Comparison of ENCODE assay signal across 29 cellular contexts in the genomic region with DNA sequence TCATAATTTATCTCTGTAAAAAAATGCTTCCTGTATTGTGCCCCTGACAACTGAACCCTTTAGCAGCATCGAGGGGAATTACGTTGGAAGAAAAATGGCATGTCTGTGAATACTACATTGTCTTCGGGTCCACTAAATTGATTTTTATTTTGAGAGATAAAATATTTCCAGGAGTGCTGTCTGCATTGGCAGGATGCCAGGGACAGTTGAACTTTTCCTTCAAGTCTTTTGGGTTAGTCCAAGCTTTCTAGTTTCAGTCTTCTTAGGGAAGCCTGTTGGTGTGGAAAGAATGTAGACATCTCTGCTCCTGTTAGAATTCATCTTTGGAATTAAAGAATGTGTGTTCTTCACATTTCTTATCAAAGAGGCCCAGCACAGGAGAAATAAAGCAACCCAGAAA.
"Had no signal": no experiment of that assay in that cellular context is flagged by ENCODE, and none has a peak within 500 bp of the region (broad histone marks: within the 10 kb centered on the region; RNA-seq: fewer than 3 reads in every experiment).

No MANE protein-coding gene starts in this region.

- DNase-seq: natural killer cell; occipital lobe; ovary; posterior cingulate gyrus; psoas muscle; right cardiac atrium; right lobe of liver; sigmoid colon; small intestine; stimulated activated CD4-positive, alpha-beta T cell treated with anti-CD3 and anti-CD28 coated beads, Interleukin-15, amount 100 ng/mL, for 24 hours; stimulated activated CD4-positive, alpha-beta T cell treated with anti-CD3 and anti-CD28 coated beads, Interleukin-2, amount 100 ng/mL, for 24 hours; stimulated activated CD4-positive, alpha-beta T cell treated with anti-CD3 and anti-CD28 coated beads, Interleukin-2, amount 100 ng/mL, for 48 hours; stimulated activated CD4-positive, alpha-beta T cell treated with anti-CD3 and anti-CD28 coated beads, Interleukin-4, amount 100 ng/mL, for 24 hours; stimulated activated naive B cell treated with anti-CD40 and anti-IgM and Interleukin-4, amounts not matched to agents 10 μg/mL and 1 μg/mL and 100 μg/mL, for 72 hours; stimulated activated naive CD4-positive, alpha-beta T cell treated with Interleukin-2 at 50 U/mL for 16 hours; stomach; thyroid gland; trophoblast cell; upper lobe of left lung had no signal

- FAIRE-seq: small intestine, urothelium cell line had no signal

- H3K27ac Mint-ChIP-seq: natural killer cell; nephron; neural progenitor cell; progenitor cell of endocrine pancreas; stimulated activated effector memory CD8-positive, alpha-beta T cell treated with anti-CD3 and anti-CD28 coated beads, Interleukin-12 subunit alpha, Interleukin-12 subunit beta, amount 100 ng/mL, for 72 hours; stimulated activated naive B cell treated with anti-CD40 and anti-IgM and Interleukin-4, amounts not matched to agents 10 μg/mL and 1 μg/mL and 100 μg/mL, for 72 hours; stimulated activated naive CD8-positive, alpha-beta T cell treated with anti-CD3 and anti-CD28 coated beads, Interleukin-15, Interleukin-2, amounts not matched to agents 100 ng/mL and 50 ng/mL, for 24 hours had no signal

- ATAC-seq: natural killer cell; psoas muscle; right cardiac atrium; right lobe of liver; stimulated activated effector memory CD8-positive, alpha-beta T cell treated with anti-CD3 and anti-CD28 coated beads, Interleukin-12 subunit alpha, Interleukin-12 subunit beta, amount 100 ng/mL, for 72 hours; stimulated activated naive B cell treated with anti-CD40 and anti-IgM and Interleukin-4, amounts not matched to agents 10 μg/mL and 1 μg/mL and 100 μg/mL, for 72 hours had no signal

- H3K36me3 Mint-ChIP-seq: neural progenitor cell; stimulated activated effector memory CD8-positive, alpha-beta T cell treated with anti-CD3 and anti-CD28 coated beads, Interleukin-12 subunit alpha, Interleukin-12 subunit beta, amount 100 ng/mL, for 72 hours; stimulated activated naive B cell treated with anti-CD40 and anti-IgM and Interleukin-4, amounts not matched to agents 10 μg/mL and 1 μg/mL and 100 μg/mL, for 72 hours had no signal

- H3K4me3 ChIP-seq: neural progenitor cell, ovary, psoas muscle, right lobe of liver, sigmoid colon, stomach, thoracic aorta, thyroid gland, tibial nerve, upper lobe of left lung, vagina had no signal

- H3K27me3 Mint-ChIP-seq: stimulated activated naive B cell treated with anti-CD40 and anti-IgM and Interleukin-4, amounts not matched to agents 10 μg/mL and 1 μg/mL and 100 μg/mL, for 72 hours; stimulated activated naive CD8-positive, alpha-beta T cell treated with anti-CD3 and anti-CD28 coated beads, Interleukin-15, Interleukin-2, amounts not matched to agents 100 ng/mL and 50 ng/mL, for 24 hours had no signal

- H3K4me2 ChIP-seq: neural progenitor cell had no signal

- H3K4me1 ChIP-seq: neural progenitor cell, parathyroid adenoma, psoas muscle, right lobe of liver, sigmoid colon, stomach, thyroid gland, tibial nerve, upper lobe of left lung, vagina had no signal

- H3K4me1 Mint-ChIP-seq: natural killer cell; nephron; neural progenitor cell; stimulated activated effector memory CD8-positive, alpha-beta T cell treated with anti-CD3 and anti-CD28 coated beads, Interleukin-12 subunit alpha, Interleukin-12 subunit beta, amount 100 ng/mL, for 72 hours; stimulated activated naive B cell treated with anti-CD40 and anti-IgM and Interleukin-4, amounts not matched to agents 10 μg/mL and 1 μg/mL and 100 μg/mL, for 72 hours had no signal

- H3K27ac ChIP-seq: neural progenitor cell, ovary, parathyroid adenoma, psoas muscle, right lobe of liver, sigmoid colon, stomach, thoracic aorta, thyroid gland, tibial nerve, upper lobe of left lung, vagina had no signal

- H3K79me2 ChIP-seq: parathyroid adenoma had no signal

- H3K36me3 ChIP-seq: neural progenitor cell, ovary, right lobe of liver, sigmoid colon, stomach, thoracic aorta, thyroid gland, tibial nerve, upper lobe of left lung, vagina had no signal

- H3K4me3 Mint-ChIP-seq: natural killer cell; nephron; neural progenitor cell; stimulated activated effector memory CD8-positive, alpha-beta T cell treated with anti-CD3 and anti-CD28 coated beads, Interleukin-12 subunit alpha, Interleukin-12 subunit beta, amount 100 ng/mL, for 72 hours; stimulated activated naive B cell treated with anti-CD40 and anti-IgM and Interleukin-4, amounts not matched to agents 10 μg/mL and 1 μg/mL and 100 μg/mL, for 72 hours; stimulated activated naive CD8-positive, alpha-beta T cell treated with anti-CD3 and anti-CD28 coated beads, Interleukin-15, Interleukin-2, amounts not matched to agents 100 ng/mL and 50 ng/mL, for 24 hours had no signal

- H2AFZ ChIP-seq: neural progenitor cell, parathyroid adenoma had no signal

- H3K27me3 ChIP-seq: neural progenitor cell, ovary, right lobe of liver, sigmoid colon, stomach, thyroid gland, tibial nerve, upper lobe of left lung, vagina had no signal

- H3K9ac ChIP-seq: neural progenitor cell, parathyroid adenoma had no signal

- H3K9me3 Mint-ChIP-seq: neural progenitor cell had no signal

- H3K9me3 ChIP-seq: ovary, psoas muscle, right lobe of liver, thoracic aorta, thyroid gland, tibial nerve, vagina had no signal
